ENCODE assay signal across 19 cellular contexts in genomic region chr19:11510444-11510843, GRCh38. TPM values are rescaled to one million over a fixed set of nuclear protein-coding genes. Genes with fewer than 3 reads are reported as not detected.
A peak's percentile ranks its signal among the peaks of the same experiment; 100 is the strongest.
DNase-seq lines count a peak whose midpoint lies in the region; FAIRE-seq and TF ChIP-seq lines count a peak whose summit lies in the region.
"Had no signal": no experiment of that assay in that cellular context is flagged by ENCODE, and none has a peak within 500 bp of the region (broad histone marks: within the 10 kb centered on the region; RNA-seq: fewer than 3 reads in every experiment).

No MANE protein-coding gene starts in this region.

- no peak overlapping the region for H3K4me3 ChIP-seq in H7 (ENCODE audit: insufficient read depth, low read depth, low read length)
- H3K4me3 ChIP-seq: A549; BLaER1 treated with 17β-estradiol and CSF1 and Interleukin-3, amounts not matched to agents 10 nM and 100 nM had no signal

- no peaks in the 10 kb centered on the region for H3K27me3 Mint-ChIP-seq in progenitor cell of endocrine pancreas
- H3K27me3 Mint-ChIP-seq: B cell; CD4-positive, alpha-beta T cell had no signal

- H3K9me3 Mint-ChIP-seq in progenitor cell of endocrine pancreas (ENCODE audit: low read depth): no peaks in the 10 kb centered on the region
- H3K9me3 Mint-ChIP-seq: CD4-positive, alpha-beta T cell; CD8-positive, alpha-beta T cell had no signal

- H3K36me3 Mint-ChIP-seq in progenitor cell of endocrine pancreas (ENCODE audit: insufficient read depth): peaks cover 5% of the 10 kb centered on the region

- H3K27ac Mint-ChIP-seq in progenitor cell of endocrine pancreas: peak overlapping the region; percentile 67
- H3K27ac Mint-ChIP-seq: B cell; CD4-positive, alpha-beta T cell; CD8-positive, alpha-beta T cell had no signal

- peaks cover 3% of the 10 kb centered on the region for H3K36me3 ChIP-seq in H7 (replicated peaks; ENCODE audit: control insufficient read depth, insufficient read depth, low read length)

- FAIRE-seq in D721Med (lab: Jason Lieb, UNC): no peak
- FAIRE-seq: A549, G401.6, GM12891, GM19239 had no signal

- DNase-seq in D721Med (ENCODE audit: insufficient read length, low spot score) (peak; percentile 3), H7 (peak; percentile 24), progenitor cell of endocrine pancreas (ENCODE audit: low spot score, unreplicated experiment) (no peak), cerebellum (ENCODE audit: low spot score) (no peak), posterior cingulate gyrus (no peak)
- DNase-seq: AML-193; Caco-2; Calu3; CD4-positive, alpha-beta T cell; CD8-positive, alpha-beta T cell; DMS79 treated with DMSO at 0.1 percent for 48 hours; GF-D8 had no signal

- intact Hi-C loops in posterior cingulate gyrus (cut with DNase I): no loop called here

- TF ChIP-seq CTCF in D721Med (IDR thresholded peaks at IDR 0.05; ENCODE audit: insufficient read depth, missing control alignments) (no peak), progenitor cell of endocrine pancreas (IDR thresholded peaks at IDR 0.05; ENCODE audit: unreplicated experiment) (no peak)

- H3K4me3 Mint-ChIP-seq in progenitor cell of endocrine pancreas (ENCODE audit: low read depth): no peak overlapping the region
- H3K4me3 Mint-ChIP-seq: B cell; CD4-positive, alpha-beta T cell; CD8-positive, alpha-beta T cell had no signal

- H3K27me3 ChIP-seq in H7 (ENCODE audit: control insufficient read depth, insufficient read depth, low read length): no peaks in the 10 kb centered on the region
- H3K27me3 ChIP-seq: BLaER1 treated with 17β-estradiol and CSF1 and Interleukin-3, amounts not matched to agents 10 nM and 100 nM had no signal

- peaks cover 5% of the 10 kb centered on the region for H3K4me1 Mint-ChIP-seq in progenitor cell of endocrine pancreas (ENCODE audit: low read depth)

RNA-seq across cellular contexts. Expression of gene ZNF653, which starts 4.8 kb away (rescaled TPM):
- total RNA-seq in H7 (2014; rRNA removed; shearing (Covaris generic)): 8.5 and 9.8 TPM in 2 replicates
- total RNA-seq in progenitor cell of endocrine pancreas (17.6 and 21.8 TPM in 2 replicates), cerebellum (11.0 TPM)

RNA-seq across cellular contexts. Expression of gene ECSIT, which starts 18.5 kb away (rescaled TPM):
- 72.4 and 77.5 TPM in 2 replicates for total RNA-seq in H7 (2014; rRNA removed; shearing (Covaris generic))
- total RNA-seq in progenitor cell of endocrine pancreas: 36.1 and 38.5 TPM in 2 replicates
- 27.0 TPM for total RNA-seq in cerebellum

RNA-seq across cellular contexts. Expression of gene CNN1, which starts 28.2 kb away (rescaled TPM):
- total RNA-seq in H7 (2014; rRNA removed; shearing (Covaris generic)): 24.1 and 26.7 TPM in 2 replicates
- total RNA-seq in progenitor cell of endocrine pancreas (3.2 and 9.0 TPM in 2 replicates), cerebellum (1.00 TPM)
- total RNA-seq: B cell; Calu3; CD4-positive, alpha-beta T cell; CD8-positive, alpha-beta T cell had no signal

RNA-seq across cellular contexts. Expression of gene ELAVL3, which starts 29.6 kb away (rescaled TPM):
- total RNA-seq in H7 (2014; rRNA removed; shearing (Covaris generic)): 0.17 and 0.52 TPM in 2 replicates
- total RNA-seq in progenitor cell of endocrine pancreas: 0.87 and 1.4 TPM in 2 replicates
- total RNA-seq in cerebellum: 88.8 TPM
- total RNA-seq: A172, B cell, Caco-2, Calu3 had no signal

RNA-seq across cellular contexts. Expression of gene ELOF1, which starts 48.6 kb away (rescaled TPM):
- total RNA-seq in H7 (2014; rRNA removed; shearing (Covaris generic)): 48.2 and 66.7 TPM in 2 replicates
- total RNA-seq in progenitor cell of endocrine pancreas: 48.7 and 56.5 TPM in 2 replicates
- 11.6 TPM for total RNA-seq in cerebellum

Comparison
In these comparisons a context has a peak if more than half of its experiments do, and no peak if none do; other contexts are left out.
1. DNase-seq: peak in D721Med (single experiment) and H7 (single experiment); none in progenitor cell of endocrine pancreas (single experiment), cerebellum (single experiment) and posterior cingulate gyrus (0 of 10).